In genomic region chr20:57560554-57561355, GRCh38 we compare ENCODE assay signal across 14 cellular contexts. TPM values are rescaled to one million over a fixed set of nuclear protein-coding genes. Genes with fewer than 3 reads are reported as not detected.
A peak's percentile ranks its signal among the peaks of the same experiment; 100 is the strongest.
DNase-seq lines count a peak whose midpoint lies in the region; ATAC-seq and TF ChIP-seq lines count a peak whose summit lies in the region.
"Had no signal": no experiment of that assay in that cellular context is flagged by ENCODE, and none has a peak within 500 bp of the region (broad histone marks: within the 10 kb centered on the region; RNA-seq: fewer than 3 reads in every experiment).

Gene PCK1 (plus strand): TSS chr20:57561110. CDS start chr20:57561412, 302 bp downstream.

- ATAC-seq in Right ventricle myocardium inferior, result peak; percentile 81
- ATAC-seq in left lung, result peak; percentile 29
- ATAC-seq in aorta (ENCODE audit: low FRiP score), result peak; percentile 51
- ATAC-seq in GM18520 (IDR thresholded peaks at IDR 0.05; ENCODE audit: unreplicated experiment), result no peak
- ATAC-seq: gastrocnemius medialis had no signal

- TF ChIP-seq CTCF in right atrium auricular region (IDR thresholded peaks at IDR 0.05), result no peak
- TF ChIP-seq CTCF in left lung (IDR thresholded peaks at IDR 0.05), result no peak

- no peaks in the 10 kb centered on the region for H3K4me1 ChIP-seq in right atrium auricular region
- H3K4me1 ChIP-seq in left lung, result no peaks in the 10 kb centered on the region
- no peaks in the 10 kb centered on the region for H3K4me1 ChIP-seq in aorta (ENCODE audit: control insufficient read depth in 1 of 2, insufficient read depth in 2 of 2, low read length in 2 of 2)
- H3K4me1 ChIP-seq: gastrocnemius medialis had no signal

- no peak for DNase-seq in Right ventricle myocardium inferior (ENCODE audit: missing footprints)
- DNase-seq in right atrium auricular region (ENCODE audit: low spot score), result no peak
- no peak for DNase-seq in left lung
- no peak for DNase-seq in aorta
- DNase-seq in activated effector memory CD4-positive, alpha-beta T cell treated with Interleukin-2 at 50 U/mL for 16 hours, result no peak
- no peak for DNase-seq in NCI-H524 (lab: John Stamatoyannopoulos, UW)
- DNase-seq: activated T-cell treated with anti-CD3 and anti-CD28 coated beads, Interleukin-2, amount 50 U/mL, for 1 hour; gastrocnemius medialis; NCI-H526 treated with DMSO at 0.1 percent for 48 hours had no signal

- H3K4me3 ChIP-seq in right atrium auricular region, result no peak within 1 kb of the TSS
- H3K4me3 ChIP-seq in left lung, result no peak within 1 kb of the TSS
- H3K4me3 ChIP-seq in aorta (ENCODE audit: low read length in 2 of 2), result no peak within 1 kb of the TSS
- H3K4me3 ChIP-seq: gastrocnemius medialis, tibial artery had no signal

- H3K36me3 ChIP-seq in right atrium auricular region (no peaks in the 10 kb centered on the region), left lung (no peaks in the 10 kb centered on the region), aorta (ENCODE audit: control insufficient read depth in 1 of 2, insufficient read depth in 2 of 2, low read length in 1 of 2) (no peaks in the 10 kb centered on the region)
- H3K36me3 ChIP-seq: gastrocnemius medialis, tibial artery had no signal

- H3K27ac ChIP-seq in right atrium auricular region, result no peak within 1 kb of the TSS
- H3K27ac ChIP-seq in adipose tissue (ENCODE audit: low read depth, low read length), result no peak within 1 kb of the TSS
- H3K27ac ChIP-seq in left lung, result no peak within 1 kb of the TSS
- H3K27ac ChIP-seq in aorta (ENCODE audit: low read depth in 1 of 2, low read length in 2 of 2), result no peak within 1 kb of the TSS
- H3K27ac ChIP-seq: gastrocnemius medialis, KMS-11, tibial artery had no signal

- intact Hi-C loops in Right ventricle myocardium inferior (cut with DNase I), result no loop called here
- intact Hi-C loops in left lung (cut with DNase I), result no loop called here
- intact Hi-C loops in aorta (cut with DNase I), result no loop called here

- H3K27me3 ChIP-seq in right atrium auricular region, result no peaks in the 10 kb centered on the region
- peaks cover 0 to 40% of the 10 kb centered on the region in 2 donors for H3K27me3 ChIP-seq in left lung
- H3K27me3 ChIP-seq in aorta (ENCODE audit: control insufficient read depth in 1 of 2, insufficient read depth in 2 of 2, low read length in 1 of 2), result no peaks in the 10 kb centered on the region

- 39 to 55% (median 51%) methylated on average over 14 of the region's 14 CpGs for WGBS in adipose tissue, 3 donors
- 47 to 51% methylated on average over 14 of the region's 14 CpGs for WGBS in aorta, 2 donors

- H3K9me3 ChIP-seq in right atrium auricular region, result no peaks in the 10 kb centered on the region
- H3K9me3 ChIP-seq in left lung, result no peaks in the 10 kb centered on the region
- no peaks in the 10 kb centered on the region for H3K9me3 ChIP-seq in aorta (ENCODE audit: control insufficient read depth, low read length)
- H3K9me3 ChIP-seq: gastrocnemius medialis, tibial artery had no signal

RNA-seq across cellular contexts. Expression of gene PCK1, which starts in this region (rescaled TPM):
- total RNA-seq in Right ventricle myocardium inferior (4.4 TPM), right atrium auricular region (1 to 10 TPM in 1 of 2 donors, under 1 TPM in 1; 0.52 to 4.7 TPM), left lung (not detected), aorta (under 1 TPM; 0.21 to 0.39 TPM)
- polyA plus RNA-seq in adipose tissue (100 to 1,000 TPM in 1 of 3 donors, 10 to 100 TPM in 2; 20.8 to 161 (median 49.9) TPM), aorta (10 to 100 TPM in 1 of 2 donors, under 1 TPM in 1; 0.69 to 49.2 TPM)
- polyA plus RNA-seq: AG04450 had no signal

Comparison
In these comparisons a context has a peak if more than half of its experiments do, and no peak if none do; other contexts are left out.
1. Peak in ATAC-seq in left lung; RNA of the gene not detected or under 1 TPM.